10 cellular contexts compared by ENCODE assay signal in the genomic region with DNA sequence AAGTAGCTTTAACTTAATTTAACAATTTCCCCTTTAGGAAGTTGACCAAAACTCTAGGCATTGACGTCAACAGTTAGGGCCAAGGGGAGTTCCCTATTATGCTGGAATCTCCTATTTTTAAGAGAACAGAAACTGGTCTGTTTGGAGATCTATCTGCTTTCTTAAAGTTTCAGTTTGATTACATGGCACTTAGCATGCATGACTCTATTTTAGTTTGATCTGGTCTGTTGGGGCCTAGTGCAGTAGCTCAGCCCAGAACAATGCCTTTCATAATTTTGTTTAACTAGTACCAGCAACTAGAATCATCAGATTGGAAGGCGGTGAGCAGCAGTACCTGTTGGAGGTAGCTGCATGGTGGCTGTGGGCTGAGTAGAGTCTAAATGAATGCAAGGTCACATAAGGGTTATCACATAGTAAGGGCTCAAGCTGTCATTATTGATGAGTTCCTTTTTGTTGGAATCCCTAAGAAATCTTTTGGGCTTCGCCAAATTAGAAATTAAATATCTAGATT.
A peak's percentile ranks its signal among the peaks of the same experiment; 100 is the strongest.
DNase-seq lines count a peak whose midpoint lies in the region; ATAC-seq and FAIRE-seq lines count a peak whose summit lies in the region.
"Had no signal": no experiment of that assay in that cellular context is flagged by ENCODE, and none has a peak within 500 bp of the region (broad histone marks: within the 10 kb centered on the region; RNA-seq: fewer than 3 reads in every experiment).

No MANE protein-coding gene starts in this region.

- DNase-seq in inferior parietal cortex (ENCODE audit: extremely low spot score) (peak; percentile 10), small intestine (no peak), NCI-H2196 treated with DMSO at 0.1 percent for 48 hours (lab: John Stamatoyannopoulos, UW; ENCODE audit: unreplicated experiment) (no peak)
- no peak for DNase-seq in stimulated activated CD4-positive, alpha-beta T cell treated with anti-CD3 and anti-CD28 coated beads, Interleukin-4, amount 100 ng/mL, for 1 hour
- DNase-seq: DND-41, NCI-H345 had no signal

- H3K4me1 ChIP-seq in small intestine (ENCODE audit: control insufficient read depth in 2 of 2, insufficient read depth in 1 of 2, low read depth in 1 of 2, low read length in 1 of 2): no peaks in the 10 kb centered on the region

- peak; percentile 69 for ATAC-seq in GM18498 (IDR thresholded peaks at IDR 0.05; ENCODE audit: unreplicated experiment)
- peak; percentile 91 for ATAC-seq in GM21360 (IDR thresholded peaks at IDR 0.05; ENCODE audit: unreplicated experiment)
- peak; percentile 68 for ATAC-seq in HG03139 (IDR thresholded peaks at IDR 0.05; ENCODE audit: unreplicated experiment)
- no peak for ATAC-seq in HG02840 (IDR thresholded peaks at IDR 0.05; ENCODE audit: low FRiP score, unreplicated experiment)

- FAIRE-seq in small intestine (lab: Jason Lieb, UNC): no peak

- no peak overlapping the region for H3K27ac ChIP-seq in small intestine (ENCODE audit: low read depth in 1 of 2, low read length in 1 of 2)

- no peaks in the 10 kb centered on the region for H3K36me3 ChIP-seq in small intestine (ENCODE audit: control insufficient read depth in 2 of 2, insufficient read depth in 2 of 2, low read length in 2 of 2)

- no peak overlapping the region for H3K4me3 ChIP-seq in small intestine (ENCODE audit: low read depth in 1 of 2, low read length in 2 of 2)

- no peaks in the 10 kb centered on the region for H3K9me3 ChIP-seq in small intestine (ENCODE audit: control insufficient read depth, low read depth)

- H3K27me3 ChIP-seq in small intestine (ENCODE audit: control insufficient read depth in 2 of 2, insufficient read depth in 2 of 2, low read length in 2 of 2): peaks cover 0 to 3% of the 10 kb centered on the region in 2 donors

- 85 to 89% (median 86%) methylated on average over 3 of the region's 3 CpGs for WGBS in small intestine, 3 donors
